ENCODE assay signal across 1 cellular context in the genomic region with DNA sequence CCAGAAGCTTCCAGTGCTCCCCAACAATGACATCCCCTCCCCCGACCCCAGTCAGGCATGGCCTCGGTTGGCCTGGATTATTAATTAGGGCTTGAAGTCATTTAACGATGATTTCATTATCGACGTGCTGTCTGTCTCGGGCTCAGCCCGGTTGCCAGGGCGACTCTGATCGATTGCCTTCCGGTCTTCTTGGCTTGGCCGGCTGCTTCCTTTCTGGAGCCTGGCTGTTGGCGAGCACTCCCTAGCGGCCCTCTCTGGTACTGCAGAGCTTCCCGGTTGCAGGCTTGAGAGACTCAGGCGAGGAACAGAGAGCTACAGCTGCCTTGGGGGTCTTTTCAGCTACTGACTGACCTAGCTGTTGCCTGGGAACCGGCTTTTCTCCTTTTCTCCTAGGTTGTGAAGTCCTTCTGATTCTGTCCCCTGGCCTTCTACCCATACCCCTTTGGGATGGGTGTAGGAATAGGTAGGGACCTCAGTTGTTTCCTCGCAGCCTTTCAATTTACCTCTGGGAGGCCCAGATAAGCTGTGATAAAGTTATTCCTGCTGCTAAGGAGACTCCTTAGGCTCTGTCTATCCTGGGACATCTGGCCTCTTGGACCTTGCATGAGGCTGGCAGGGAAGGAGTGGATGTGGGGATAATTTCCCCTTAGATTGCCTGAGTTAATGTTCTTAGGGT.
TF ChIP-seq lines count a peak whose summit lies in the region.

No MANE protein-coding gene starts in this region.

TF ChIP-seq in IMR-90, 13 proteins besides CTCF, POLR2A, EP300 and RAD21:
- no peak for TF ChIP-seq NFE2L2 (IDR thresholded peaks at IDR 0.05; ENCODE audit: low read depth, low read length)
